In the genomic region with DNA sequence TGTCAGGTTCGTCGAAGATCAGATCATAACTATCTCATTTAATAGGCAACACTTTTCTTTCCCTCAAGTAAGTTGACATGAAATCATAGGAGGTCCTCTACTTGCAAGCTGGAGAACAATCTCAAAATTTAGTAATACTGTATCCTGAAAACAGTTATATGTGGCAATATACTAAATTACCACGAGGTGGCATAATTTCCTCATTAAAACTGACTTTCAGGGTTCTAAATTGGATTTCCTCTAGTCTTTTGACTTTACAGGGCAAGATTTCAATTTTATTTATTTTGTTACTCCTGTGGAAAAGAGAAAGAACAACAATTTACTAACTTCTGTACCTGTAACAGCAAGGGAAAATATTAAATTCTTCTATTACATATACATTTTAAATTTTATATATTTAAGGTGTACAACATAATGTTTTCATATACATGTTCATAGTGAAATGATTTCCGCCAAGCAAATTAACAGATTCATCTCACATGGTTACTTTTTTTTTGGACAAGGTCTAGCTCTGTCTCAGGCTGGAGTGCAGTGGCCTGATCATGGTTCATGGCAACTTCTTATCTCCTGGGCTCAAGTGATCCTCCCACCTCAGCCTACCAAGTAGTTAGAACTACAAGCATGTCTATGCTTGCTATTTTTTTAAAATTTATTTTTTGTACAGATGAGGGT, we compare ENCODE assay signal across 7 cellular contexts. TPM values are rescaled to one million over a fixed set of nuclear protein-coding genes. Genes with fewer than 3 reads are reported as not detected.
DNase-seq lines count a peak whose midpoint lies in the region; FAIRE-seq lines count a peak whose summit lies in the region.

No MANE protein-coding gene starts in this region.

- FAIRE-seq in urothelium cell line (lab: Jason Lieb, UNC), result no peak

- DNase-seq in GDM1 (lab: John Stamatoyannopoulos, UW) (peak; percentile 4), HT-29 (ENCODE audit: low spot score) (peak; percentile 80), SKM-1 treated with dmso at 0.1 percent for 144 hours (lab: John Stamatoyannopoulos, UW; ENCODE audit: unreplicated experiment) (peak; percentile 40), glomerular visceral epithelial cell (ENCODE audit: extremely low spot score) (peak; percentile 30), urothelium cell line (ENCODE audit: low spot score) (peak; percentile 17), hepatic stellate cell (ENCODE audit: low spot score) (no peak), COR-L47 (lab: John Stamatoyannopoulos, UW) (no peak)

RNA-seq across cellular contexts. Expression of a gene that starts 53.4 kb away (rescaled TPM):
- 0.10 and 0.29 TPM in 2 replicates for total RNA-seq in HT-29 (2014; rRNA removed; shearing (Covaris generic))

Comparison
In these comparisons a context has a peak if more than half of its experiments do, and no peak if none do; other contexts are left out.
1. DNase-seq: peak in GDM1 (single experiment), HT-29 (single experiment), SKM-1 treated with dmso at 0.1 percent for 144 hours (single experiment), glomerular visceral epithelial cell (single experiment) and urothelium cell line (single experiment); none in hepatic stellate cell (single experiment) and COR-L47 (single experiment).